Comparison of ENCODE assay signal across 8 cellular contexts in genomic region chr13:60396008-60396782, GRCh38. TPM values are rescaled to one million over a fixed set of nuclear protein-coding genes. Genes with fewer than 3 reads are reported as not detected.
DNase-seq lines count a peak whose midpoint lies in the region; ATAC-seq and TF ChIP-seq lines count a peak whose summit lies in the region.

No MANE protein-coding gene starts in this region.

- H3K36me3 ChIP-seq in ES-I3 (ENCODE audit: insufficient read depth, low read length) = no peaks in the 10 kb centered on the region

- H3K27me3 ChIP-seq in H9 (ENCODE audit: insufficient read depth, low read length) = no peaks in the 10 kb centered on the region

- no peak overlapping the region for H3T11ph ChIP-seq in H9 (ENCODE audit: low read length)

- H3K36me3 Mint-ChIP-seq in H9 (ENCODE audit: insufficient read depth in 1 of 3, low read depth in 3 of 3) = no peaks in the 10 kb centered on the region
- no peaks in the 10 kb centered on the region for H3K36me3 Mint-ChIP-seq in nephron progenitor cell (ENCODE audit: low read depth)

- H2BK15ac ChIP-seq in H9 (ENCODE audit: low read depth, low read length) = no peak overlapping the region

- no peak overlapping the region for H4K5ac ChIP-seq in H9 (ENCODE audit: insufficient read length, low read depth, low read length)

- H3K79me2 ChIP-seq in H9 (ENCODE audit: insufficient read depth, low read length) = no peaks in the 10 kb centered on the region; the same call in 1 of the 2 replicates

- H3K4me3 ChIP-seq in fibroblast of villous mesenchyme (ENCODE audit: low read depth, low read length) = peak overlapping the region; percentile 90

- H4K91ac ChIP-seq in H9 (ENCODE audit: insufficient read length, low read depth, low read length) = no peak overlapping the region

- peak overlapping the region; percentile 96 to 98 (median 96) for H3K27ac Mint-ChIP-seq in H9
- H3K27ac Mint-ChIP-seq in nephron progenitor cell = peak overlapping the region; percentile 94
- peak overlapping the region; percentile 96 to 98 for H3K27ac Mint-ChIP-seq in stimulated activated naive CD8-positive, alpha-beta T cell treated with anti-CD3 and anti-CD28 coated beads, Interleukin-15, amount 100 ng/mL, for 72 hours

- WGBS in H9 (ENCODE audit: extremely low coverage, insufficient read length, low lambda C conversion rate) = no CpG with 5 or more reads among the region's 48 CpGs

- H3K4me1 Mint-ChIP-seq in H9 (peaks cover 36 to 45% of the 10 kb centered on the region in 2 experiments), nephron progenitor cell (peaks cover 60% of the 10 kb centered on the region)
- peaks cover 28% of the 10 kb centered on the region for H3K4me1 Mint-ChIP-seq in stimulated activated naive CD8-positive, alpha-beta T cell treated with anti-CD3 and anti-CD28 coated beads, Interleukin-15, amount 100 ng/mL, for 72 hours

- H3K4me1 ChIP-seq in ES-I3 (ENCODE audit: insufficient read depth, low read length) = no peaks in the 10 kb centered on the region; the same call in 1 of the 2 replicates
- 0 out of 2 replicates have a peak, but pooled peaks cover 4% of the 10 kb centered on the region for H3K4me1 ChIP-seq in H9 (ENCODE audit: insufficient read depth, low read length)

- TF ChIP-seq CTCF in H9 (conservative IDR thresholded peaks at IDR 0.05) (no peak), fibroblast of villous mesenchyme (IDR thresholded peaks at IDR 0.05; ENCODE audit: insufficient read depth, low read depth, low read length) (no peak), nephron progenitor cell (IDR thresholded peaks at IDR 0.05) (no peak)

- no peak overlapping the region for H3K18ac ChIP-seq in H9 (ENCODE audit: insufficient read length, low read depth, low read length)

- no peak overlapping the region for H2AFZ ChIP-seq in H9 (ENCODE audit: low read length)

- H3K9me3 ChIP-seq in ES-I3 (ENCODE audit: control insufficient read depth, insufficient read depth, low read length) = no peaks in the 10 kb centered on the region
- no peaks in the 10 kb centered on the region for H3K9me3 ChIP-seq in H9 (ENCODE audit: control insufficient read depth, low read depth, low read length)

- no peak overlapping the region for H3K56ac ChIP-seq in H9 (ENCODE audit: insufficient read length, low read depth, low read length)

- no peaks in the 10 kb centered on the region for H4K20me1 ChIP-seq in H9 (ENCODE audit: control insufficient read depth, insufficient read depth, insufficient read length)

- no peak overlapping the region for H3K23ac ChIP-seq in H9 (ENCODE audit: insufficient read length, low read depth, low read length)

- H2AK5ac ChIP-seq in H9 (ENCODE audit: insufficient read length, low read length) = no peak overlapping the region

- peaks cover 9% of the 10 kb centered on the region for H3K23me2 ChIP-seq in H9 (ENCODE audit: insufficient read length, low read depth, low read length, poor library complexity, severe bottlenecking)

- peak; percentile 87 for ATAC-seq in stimulated activated naive CD8-positive, alpha-beta T cell treated with anti-CD3 and anti-CD28 coated beads, Interleukin-15, amount 100 ng/mL, for 72 hours

- H3K9ac ChIP-seq in ES-I3 (ENCODE audit: low read depth, low read length) (peak overlapping the region; percentile 89), H9 (ENCODE audit: extremely low read depth, insufficient read length, low read length) (peak overlapping the region; percentile 14)

- no peaks in the 10 kb centered on the region for H3K27me3 Mint-ChIP-seq in H9 (ENCODE audit: low read depth)
- H3K27me3 Mint-ChIP-seq in nephron progenitor cell (ENCODE audit: low read depth, poor library complexity) = no peaks in the 10 kb centered on the region
- H3K27me3 Mint-ChIP-seq in stimulated activated naive CD8-positive, alpha-beta T cell treated with anti-CD3 and anti-CD28 coated beads, Interleukin-15, amount 100 ng/mL, for 72 hours = no peaks in the 10 kb centered on the region

- no peak overlapping the region for H2BK5ac ChIP-seq in H9 (ENCODE audit: insufficient read length, low read length)

- no peak overlapping the region for H3K14ac ChIP-seq in H9 (ENCODE audit: insufficient read depth, low read length)

- H3K9me3 Mint-ChIP-seq in H9 (no peaks in the 10 kb centered on the region), nephron progenitor cell (no peaks in the 10 kb centered on the region)
- no peaks in the 10 kb centered on the region for H3K9me3 Mint-ChIP-seq in stimulated activated naive CD8-positive, alpha-beta T cell treated with anti-CD3 and anti-CD28 coated beads, Interleukin-15, amount 100 ng/mL, for 72 hours

- DNase-seq in H9 (peak; percentile 94), M059J (ENCODE audit: low read depth) (peak; percentile 87), fibroblast of villous mesenchyme (ENCODE audit: low read depth) (peak; percentile 88), nephron progenitor cell (peak; percentile 80)
- DNase-seq in activated effector memory CD4-positive, alpha-beta T cell treated with anti-CD3 and anti-CD28 coated beads, Interleukin-2, amount 50 U/mL, for 16 hours = peak; percentile 95
- peak; percentile 87 to 91 for DNase-seq in stimulated activated naive CD8-positive, alpha-beta T cell treated with anti-CD3 and anti-CD28 coated beads, Interleukin-15, amount 100 ng/mL, for 72 hours

- no peaks in the 10 kb centered on the region for H3K79me1 ChIP-seq in H9 (ENCODE audit: insufficient read depth, low read depth, low read length, poor library complexity, severe bottlenecking)

- TF ChIP-seq POLR2A in Raji (IDR thresholded peaks at IDR 0.05; ENCODE audit: insufficient read depth, low read depth, low read length) = peak; percentile 88

- H3K4me2 ChIP-seq in H9 (ENCODE audit: insufficient read depth, insufficient read length, low read length) = peak overlapping the region; percentile 56

- H4K8ac ChIP-seq in H9 (replicated peaks; ENCODE audit: insufficient read length, low read depth, low read length) = no peak overlapping the region

- peak overlapping the region; percentile 90 to 94 for H3K4me3 Mint-ChIP-seq in H9
- peak overlapping the region; percentile 94 for H3K4me3 Mint-ChIP-seq in nephron progenitor cell
- peak overlapping the region; percentile 95 for H3K4me3 Mint-ChIP-seq in stimulated activated naive CD8-positive, alpha-beta T cell treated with anti-CD3 and anti-CD28 coated beads, Interleukin-15, amount 100 ng/mL, for 72 hours

- H3K4ac ChIP-seq in H9 (ENCODE audit: low read depth, low read length) = no peak overlapping the region

- H2BK12ac ChIP-seq in H9 (ENCODE audit: insufficient read length, low read depth, low read length) = no peak overlapping the region

- H2BK120ac ChIP-seq in H9 (ENCODE audit: low read depth, low read length, poor library complexity, severe bottlenecking) = no peak overlapping the region

- no peak overlapping the region for H2BK20ac ChIP-seq in H9 (ENCODE audit: low read depth, low read length, poor library complexity, severe bottlenecking)

- H3K27ac ChIP-seq in H9 (ENCODE audit: insufficient read length, low read depth, low read length) = no peak overlapping the region

RNA-seq across cellular contexts. Expression of gene TDRD3, which starts 0.8 kb away (rescaled TPM):
- total RNA-seq in H9 (2021) = 16.1 and 16.9 TPM in 2 replicates
- 7.2 and 8.4 TPM in 2 replicates for total RNA-seq in M059J (2014; rRNA removed; shearing (Covaris generic))
- 16.8 and 17.3 TPM in 2 replicates for total RNA-seq in fibroblast of villous mesenchyme
